ENCODE assay signal across 7 cellular contexts in genomic region chr4:189942338-189942737, GRCh38. TPM values are rescaled to one million over a fixed set of nuclear protein-coding genes. Genes with fewer than 3 reads are reported as not detected.
A peak's percentile ranks its signal among the peaks of the same experiment; 100 is the strongest.
DNase-seq lines count a peak whose midpoint lies in the region; ATAC-seq and TF ChIP-seq lines count a peak whose summit lies in the region.
"Not testable (repeated sequence)": the region's sequence is repeated elsewhere in the genome, so short reads cannot be mapped to it uniquely, and the experiment has no call there.

No MANE protein-coding gene starts in this region.

- peak overlapping the region; percentile 66 for H3K4me2 ChIP-seq in Karpas-422 (ENCODE audit: low read depth, low read length, poor library complexity, severe bottlenecking)

- H3K27ac ChIP-seq in Karpas-422 (ENCODE audit: low read length); psoas muscle: not testable (repeated sequence)

- peaks cover 56% of the 10 kb centered on the region for H3K79me2 ChIP-seq in Karpas-422 (ENCODE audit: low read length)

- H3K36me3 Mint-ChIP-seq in Caco-2 (ENCODE audit: insufficient read depth, unreplicated experiment); chondrocyte (ENCODE audit: low read depth): not testable (repeated sequence)
- H3K36me3 Mint-ChIP-seq in activated B cell treated with CpG ODN at 0.5 μM for 24 hours (ENCODE audit: low read depth) (peaks cover 47% of the 10 kb centered on the region), memory B cell (peaks cover 20% of the 10 kb centered on the region)
- H3K36me3 Mint-ChIP-seq in activated naive CD4-positive, alpha-beta T cell treated with anti-CD3 and anti-CD28 coated beads for 36 hours (ENCODE audit: low read depth), result peaks cover 45% of the 10 kb centered on the region

- not testable (repeated sequence) for H4K20me1 ChIP-seq in Karpas-422 (ENCODE audit: insufficient read depth, low read depth, low read length)

- not testable (repeated sequence) for H3K9me3 Mint-ChIP-seq in Caco-2 (ENCODE audit: unreplicated experiment); activated B cell treated with CpG ODN at 0.5 μM for 24 hours; chondrocyte (ENCODE audit: low read depth); memory B cell
- H3K9me3 Mint-ChIP-seq in activated naive CD4-positive, alpha-beta T cell treated with anti-CD3 and anti-CD28 coated beads for 36 hours, result peaks cover 19% of the 10 kb centered on the region

- H3K27me3 Mint-ChIP-seq in Caco-2 (ENCODE audit: insufficient read depth, unreplicated experiment); activated B cell treated with CpG ODN at 0.5 μM for 24 hours; activated naive CD4-positive, alpha-beta T cell treated with anti-CD3 and anti-CD28 coated beads for 36 hours (ENCODE audit: low read depth); chondrocyte (ENCODE audit: low read depth); memory B cell: not testable (repeated sequence)

- not testable (repeated sequence) for H3K4me1 ChIP-seq in Caco-2; Karpas-422 (ENCODE audit: low read length); psoas muscle

- intact Hi-C loops in Caco-2 (cut with micrococcal nuclease; ENCODE audit: unreplicated experiment); activated B cell treated with CpG ODN at 0.5 μM for 24 hours (cut with micrococcal nuclease); psoas muscle (cut with DNase I): not testable (repeated sequence)
- intact Hi-C loops in activated naive CD4-positive, alpha-beta T cell treated with anti-CD3 and anti-CD28 coated beads for 36 hours (cut with micrococcal nuclease), result loop anchor here (5.0 kb wide), 2 partner anchors 75 to 310 kb away; no protein-coding TSS in a partner anchor

- H3K9ac ChIP-seq in Karpas-422 (ENCODE audit: low read length), result not testable (repeated sequence)

- CTCF ChIA-PET in Caco-2 (lab: Charles Lee); activated B cell treated with CpG ODN at 0.5 μM for 24 hours (lab: Charles Lee); activated naive CD4-positive, alpha-beta T cell treated with anti-CD3 and anti-CD28 coated beads for 36 hours (lab: Charles Lee): not testable (repeated sequence)

- DNase-seq in Caco-2; Karpas-422; activated B cell treated with CpG ODN at 0.5 μM for 24 hours; activated naive CD4-positive, alpha-beta T cell treated with anti-CD3 and anti-CD28 coated beads for 36 hours; chondrocyte (ENCODE audit: low spot score); memory B cell (ENCODE audit: low spot score in 2 of 2); psoas muscle: not testable (repeated sequence)

- not testable (repeated sequence) for H3K27ac Mint-ChIP-seq in Caco-2 (ENCODE audit: unreplicated experiment); activated B cell treated with CpG ODN at 0.5 μM for 24 hours; activated naive CD4-positive, alpha-beta T cell treated with anti-CD3 and anti-CD28 coated beads for 36 hours
- H3K27ac Mint-ChIP-seq in chondrocyte (ENCODE audit: unreplicated experiment) (peak overlapping the region; percentile 15), memory B cell (peak overlapping the region; percentile 55)

- not testable (repeated sequence) for BruUV-seq in Caco-2 (replicated peaks; lab: Mats Ljungman, UMichigan)

- not testable (repeated sequence) for ATAC-seq in activated B cell treated with CpG ODN at 0.5 μM for 24 hours (ENCODE audit: low read depth); memory B cell (ENCODE audit: low read depth); psoas muscle

- 96 to 98% (median 97%) methylated on average over 3 of the region's 3 CpGs for WGBS in psoas muscle, 3 donors

- POLR2A ChIA-PET in Caco-2 (lab: Charles Lee); activated B cell treated with CpG ODN at 0.5 μM for 24 hours (lab: Charles Lee): not testable (repeated sequence)

- peak overlapping the region; percentile 91 for H3K4me3 Mint-ChIP-seq in Caco-2 (ENCODE audit: unreplicated experiment)
- H3K4me3 Mint-ChIP-seq in activated B cell treated with CpG ODN at 0.5 μM for 24 hours, result peak overlapping the region; percentile 55
- H3K4me3 Mint-ChIP-seq in activated naive CD4-positive, alpha-beta T cell treated with anti-CD3 and anti-CD28 coated beads for 36 hours, result peak overlapping the region; percentile 40
- peak overlapping the region; percentile 44 for H3K4me3 Mint-ChIP-seq in chondrocyte (ENCODE audit: unreplicated experiment)
- H3K4me3 Mint-ChIP-seq in memory B cell, result peak overlapping the region; percentile 61

- H3K4me1 Mint-ChIP-seq in Caco-2 (ENCODE audit: low read depth, unreplicated experiment), result not testable (repeated sequence)
- peaks cover 55% of the 10 kb centered on the region for H3K4me1 Mint-ChIP-seq in activated B cell treated with CpG ODN at 0.5 μM for 24 hours
- peaks cover 57% of the 10 kb centered on the region for H3K4me1 Mint-ChIP-seq in activated naive CD4-positive, alpha-beta T cell treated with anti-CD3 and anti-CD28 coated beads for 36 hours (ENCODE audit: low read depth)
- H3K4me1 Mint-ChIP-seq in chondrocyte (ENCODE audit: low read depth), result peaks cover 38% of the 10 kb centered on the region
- peaks cover 29% of the 10 kb centered on the region for H3K4me1 Mint-ChIP-seq in memory B cell

- not testable (repeated sequence) for H3K9me3 ChIP-seq in Caco-2; Karpas-422 (ENCODE audit: low read length); psoas muscle

- not testable (repeated sequence) for H3K4me3 ChIP-seq in Caco-2 (ENCODE audit: low read depth, low read length)
- H3K4me3 ChIP-seq in Karpas-422 (ENCODE audit: low read length) (peak overlapping the region; percentile 71), psoas muscle (peak overlapping the region; percentile 76)

- not testable (repeated sequence) for TF ChIP-seq CTCF in Caco-2 (IDR thresholded peaks at IDR 0.05; ENCODE audit: insufficient read depth in 1 of 2, low read depth in 1 of 2, low read length in 1 of 2, severe bottlenecking in 1 of 2, unreplicated experiment in 1 of 2); activated B cell treated with CpG ODN at 0.5 μM for 24 hours (IDR thresholded peaks at IDR 0.05); chondrocyte (IDR thresholded peaks at IDR 0.05); psoas muscle (IDR thresholded peaks at IDR 0.05)

- not testable (repeated sequence) for H2AFZ ChIP-seq in Karpas-422 (ENCODE audit: low read length)

- H3K36me3 ChIP-seq in Caco-2 (ENCODE audit: control insufficient read depth, insufficient read depth, low read length); Karpas-422 (ENCODE audit: insufficient read depth, low read length): not testable (repeated sequence)
- H3K36me3 ChIP-seq in psoas muscle (ENCODE audit: insufficient read depth in 1 of 2, low read depth in 1 of 2), result peaks cover 0 to 22% of the 10 kb centered on the region in 2 donors

- H3K9me2 ChIP-seq in Karpas-422 (replicated peaks; ENCODE audit: insufficient read depth, low read length), result not testable (repeated sequence)

- not testable (repeated sequence) for H3K27me3 ChIP-seq in Caco-2 (replicated peaks; ENCODE audit: control insufficient read depth, insufficient read depth, low read length); Karpas-422 (ENCODE audit: low read length); psoas muscle (ENCODE audit: insufficient read depth in 3 of 3, low read length in 2 of 3)

RNA-seq across cellular contexts. Expression of gene FRG1, which starts 1.7 kb away (rescaled TPM):
- total RNA-seq in Caco-2 (2022), result 29.4 and 40.0 TPM in 2 replicates
- 27.3 and 38.4 TPM in 2 replicates for total RNA-seq in Karpas-422 (2014; rRNA removed; shearing (Covaris generic); ENCODE audit: low replicate concordance)
- total RNA-seq in activated B cell treated with CpG ODN at 0.5 μM for 24 hours, result 45.1 and 49.0 TPM in 2 replicates
- total RNA-seq in activated naive CD4-positive, alpha-beta T cell treated with anti-CD3 and anti-CD28 coated beads for 36 hours, result 10 to 100 TPM; 47.7 to 51.9 TPM
- total RNA-seq in chondrocyte, result 29.7 to 31.5 TPM (median 30.9 TPM) in 3 replicates
- 10 to 100 TPM; 19.0 to 26.5 (median 20.0) TPM for total RNA-seq in psoas muscle
- polyA plus RNA-seq in psoas muscle, result 10 to 100 TPM; 27.4 to 39.3 (median 31.9) TPM

Comparison
In these comparisons a context has a peak if more than half of its experiments do, and no peak if none do; other contexts are left out.
1. H3K4me3 Mint-ChIP-seq: peak in every context shown above with its lines; median percentile 91 in Caco-2; 61 in memory B cell; 55 in activated B cell treated with CpG ODN at 0.5 μM for 24 hours; 44 in chondrocyte; 40 in activated naive CD4-positive, alpha-beta T cell treated with anti-CD3 and anti-CD28 coated beads for 36 hours.